In genomic region chr7:31974351-31974750, GRCh38 we compare ENCODE assay signal across 22 cellular contexts.
DNase-seq lines count a peak whose midpoint lies in the region; ATAC-seq, FAIRE-seq and TF ChIP-seq lines count a peak whose summit lies in the region.
"Had no signal": no experiment of that assay in that cellular context is flagged by ENCODE, and none has a peak within 500 bp of the region (broad histone marks: within the 10 kb centered on the region; RNA-seq: fewer than 3 reads in every experiment).

No MANE protein-coding gene starts in this region.

- 19 to 32% (median 26%) methylated on average over 1 of the region's 1 CpG for WGBS in heart left ventricle, 4 donors
- 38 to 70% (median 50%) methylated on average over 1 of the region's 1 CpG for WGBS in stomach, 5 donors

- intact Hi-C loops in heart left ventricle (cut with DNase I) = no loop called here
- intact Hi-C loops in Right ventricle myocardium inferior (cut with DNase I) = no loop called here
- intact Hi-C loops in natural killer cell (cut with micrococcal nuclease) = no loop called here
- intact Hi-C loops in stomach (cut with DNase I; ENCODE audit: low total_unique reads) = no loop called here

- TF ChIP-seq CTCF in heart left ventricle (IDR thresholded peaks at IDR 0.05) = no peak
- no peak for TF ChIP-seq CTCF in natural killer cell (IDR thresholded peaks at IDR 0.05)
- TF ChIP-seq CTCF in stomach (IDR thresholded peaks at IDR 0.05) = no peak

- no peak overlapping the region for H3K4me3 Mint-ChIP-seq in natural killer cell
- no peak overlapping the region for H3K4me3 Mint-ChIP-seq in natural killer cell treated with Interleukin-12 subunit alpha and Interleukin-12 subunit beta and Interleukin-15 and Interleukin-18, amount 100 ng/mL, for 72 hours
- H3K4me3 Mint-ChIP-seq: B cell; CD8-positive, alpha-beta T cell; GM23338; H9 had no signal

- TF ChIP-seq EP300 in stomach (IDR thresholded peaks at IDR 0.05) = no peak

- H3K4me1 Mint-ChIP-seq in natural killer cell = peaks cover 0 to 12% of the 10 kb centered on the region in 2 donors
- peaks cover 4 to 8% of the 10 kb centered on the region in 2 donors for H3K4me1 Mint-ChIP-seq in natural killer cell treated with Interleukin-12 subunit alpha and Interleukin-12 subunit beta and Interleukin-15 and Interleukin-18, amount 100 ng/mL, for 72 hours (ENCODE audit: low read depth in 2 of 2)
- H3K4me1 Mint-ChIP-seq: B cell; CD4-positive, CD25-positive, alpha-beta regulatory T cell; GM23338; H9 had no signal

- TF ChIP-seq POLR2A in heart left ventricle (IDR thresholded peaks at IDR 0.05) (no peak), stomach (IDR thresholded peaks at IDR 0.05) (no peak)

- DNase-seq in heart left ventricle = no peak
- no peak for DNase-seq in Right ventricle myocardium inferior (ENCODE audit: missing footprints)
- no peak for DNase-seq in natural killer cell
- DNase-seq in natural killer cell treated with Interleukin-12 subunit alpha and Interleukin-12 subunit beta and Interleukin-15 and Interleukin-18, amount 100 ng/mL, for 72 hours (ENCODE audit: low spot score) = no peak
- DNase-seq in urothelium cell line (ENCODE audit: low spot score) = no peak
- no peak for DNase-seq in stomach
- DNase-seq: Caco-2; CD4-positive, CD25-positive, alpha-beta regulatory T cell; CD8-positive, alpha-beta T cell; DMS153; DND-41; H9 had no signal

- H3K36me3 Mint-ChIP-seq in natural killer cell = no peaks in the 10 kb centered on the region
- no peaks in the 10 kb centered on the region for H3K36me3 Mint-ChIP-seq in natural killer cell treated with Interleukin-12 subunit alpha and Interleukin-12 subunit beta and Interleukin-15 and Interleukin-18, amount 100 ng/mL, for 72 hours
- H3K36me3 Mint-ChIP-seq: CD4-positive, CD25-positive, alpha-beta regulatory T cell; CD8-positive, alpha-beta T cell had no signal

- H3K36me3 ChIP-seq in heart left ventricle = no peaks in the 10 kb centered on the region
- H3K36me3 ChIP-seq in stomach = no peaks in the 10 kb centered on the region
- H3K36me3 ChIP-seq: BLaER1 had no signal

- peaks cover 6% of the 10 kb centered on the region in 2 donors for H3K9me3 Mint-ChIP-seq in natural killer cell
- peaks cover 15% of the 10 kb centered on the region for H3K9me3 Mint-ChIP-seq in natural killer cell treated with Interleukin-12 subunit alpha and Interleukin-12 subunit beta and Interleukin-15 and Interleukin-18, amount 100 ng/mL, for 72 hours

- H3K4me1 ChIP-seq in heart left ventricle (peaks cover 0 to 53% (median 5%) of the 10 kb centered on the region in 12 donors), stomach (no peaks in the 10 kb centered on the region)
- H3K4me1 ChIP-seq: BLaER1, Caco-2 had no signal

- H3K4me3 ChIP-seq in heart left ventricle = no peak overlapping the region
- H3K4me3 ChIP-seq in stomach = no peak overlapping the region
- H3K4me3 ChIP-seq: BLaER1, GM23338 had no signal

- FAIRE-seq in urothelium cell line (lab: Jason Lieb, UNC) = peak; percentile 55
- FAIRE-seq: A204.1, G401.6, GM12892, GM19239 had no signal

- no peaks in the 10 kb centered on the region for H3K27me3 ChIP-seq in heart left ventricle
- no peaks in the 10 kb centered on the region for H3K27me3 ChIP-seq in stomach
- H3K27me3 ChIP-seq: BLaER1 had no signal

- H3K27me3 Mint-ChIP-seq in natural killer cell (ENCODE audit: low read depth in 2 of 2) = no peaks in the 10 kb centered on the region
- no peaks in the 10 kb centered on the region for H3K27me3 Mint-ChIP-seq in natural killer cell treated with Interleukin-12 subunit alpha and Interleukin-12 subunit beta and Interleukin-15 and Interleukin-18, amount 100 ng/mL, for 72 hours
- H3K27me3 Mint-ChIP-seq: B cell; CD4-positive, CD25-positive, alpha-beta regulatory T cell had no signal

- H3K27ac Mint-ChIP-seq in natural killer cell = no peak overlapping the region
- H3K27ac Mint-ChIP-seq in natural killer cell treated with Interleukin-12 subunit alpha and Interleukin-12 subunit beta and Interleukin-15 and Interleukin-18, amount 100 ng/mL, for 72 hours = no peak overlapping the region
- H3K27ac Mint-ChIP-seq: B cell; CD4-positive, CD25-positive, alpha-beta regulatory T cell; CD8-positive, alpha-beta T cell; GM23338; H9 had no signal

- H3K9me3 ChIP-seq in heart left ventricle (peaks cover 0 to 14% (median 0%) of the 10 kb centered on the region in 12 donors), stomach (peaks cover 0 to 10% (median 4%) of the 10 kb centered on the region in 4 donors)
- H3K9me3 ChIP-seq: Caco-2 had no signal

- H3K27ac ChIP-seq in heart left ventricle (peak overlapping the region in 2 of 12 donors; percentile 15 to 22), stomach (no peak overlapping the region)
- H3K27ac ChIP-seq: 22Rv1, BLaER1, C4-2B had no signal

- ATAC-seq in heart left ventricle = peak in 3 of 4 donors; percentile 49 to 51 (median 50)
- ATAC-seq in Right ventricle myocardium inferior = no peak
- peak; percentile 52 to 64 (median 54) for ATAC-seq in natural killer cell
- ATAC-seq in natural killer cell treated with Interleukin-12 subunit alpha and Interleukin-12 subunit beta and Interleukin-15 and Interleukin-18, amount 100 ng/mL, for 72 hours = no peak
- ATAC-seq: CD8-positive, alpha-beta T cell; GM23338; HCT116 had no signal

Comparison
In these comparisons a context has a peak if more than half of its experiments do, and no peak if none do; other contexts are left out.
1. ATAC-seq: peak in heart left ventricle (3 of 4) and natural killer cell (3 of 3); none in Right ventricle myocardium inferior (single experiment) and natural killer cell treated with Interleukin-12 subunit alpha and Interleukin-12 subunit beta and Interleukin-15 and Interleukin-18, amount 100 ng/mL, for 72 hours (0 of 2).